1 cellular context compared by ENCODE assay signal in the genomic region with DNA sequence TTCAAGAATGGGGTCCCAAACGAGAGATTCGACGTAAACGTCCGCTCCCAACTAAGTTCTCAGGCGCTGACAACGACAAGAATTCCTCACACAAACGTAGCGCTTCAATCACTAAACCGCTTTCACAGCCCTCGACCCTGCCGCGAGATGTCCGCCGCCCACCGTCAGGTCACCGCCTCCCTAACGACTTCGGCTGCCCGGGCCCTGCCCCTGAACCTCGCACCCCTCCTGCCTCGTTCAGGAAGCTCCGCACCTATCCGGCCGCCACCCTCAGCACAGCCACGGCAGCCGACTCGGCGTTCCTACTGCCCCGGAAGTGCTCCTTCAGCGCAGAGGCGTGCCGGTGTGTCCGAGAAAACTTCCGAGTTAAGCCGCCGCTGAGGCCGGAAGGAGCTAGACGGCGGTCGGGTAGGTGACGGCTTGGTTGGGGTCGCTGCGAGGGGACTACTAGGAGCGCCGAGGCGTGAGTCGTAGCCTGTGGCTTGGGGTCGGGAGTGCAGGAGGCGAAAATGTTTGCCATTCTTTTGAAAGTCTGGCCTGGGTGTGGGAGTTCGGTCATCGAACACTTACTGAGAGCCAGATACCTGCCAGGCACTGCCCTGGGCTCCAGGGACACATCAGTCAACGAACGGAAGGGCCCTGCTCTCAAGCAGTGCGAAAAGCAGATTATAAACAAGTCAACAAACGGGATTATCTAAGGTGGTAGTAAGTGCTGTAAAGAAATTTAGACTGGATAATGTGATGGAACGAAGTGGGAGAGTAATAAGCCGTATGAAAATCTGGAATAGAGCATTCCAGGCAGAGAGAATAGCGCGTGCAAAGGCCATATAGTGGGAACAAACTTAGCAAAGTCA.
TF ChIP-seq lines count a peak whose summit lies in the region.

TSS of gene FAM114A2 (minus strand) at position 307 of the 854 bp plus-strand sequence. CDS start 3,957 bp downstream, outside the sequence.
TSS of gene MFAP3 (plus strand) at position 364 of the 854 bp plus-strand sequence. CDS start 10,756 bp downstream, outside the sequence.

TF ChIP-seq in GM12878, 131 proteins besides CTCF, POLR2A, EP300 and RAD21 (continued from another document and continues in another):
- TF ChIP-seq, protein P1, sequence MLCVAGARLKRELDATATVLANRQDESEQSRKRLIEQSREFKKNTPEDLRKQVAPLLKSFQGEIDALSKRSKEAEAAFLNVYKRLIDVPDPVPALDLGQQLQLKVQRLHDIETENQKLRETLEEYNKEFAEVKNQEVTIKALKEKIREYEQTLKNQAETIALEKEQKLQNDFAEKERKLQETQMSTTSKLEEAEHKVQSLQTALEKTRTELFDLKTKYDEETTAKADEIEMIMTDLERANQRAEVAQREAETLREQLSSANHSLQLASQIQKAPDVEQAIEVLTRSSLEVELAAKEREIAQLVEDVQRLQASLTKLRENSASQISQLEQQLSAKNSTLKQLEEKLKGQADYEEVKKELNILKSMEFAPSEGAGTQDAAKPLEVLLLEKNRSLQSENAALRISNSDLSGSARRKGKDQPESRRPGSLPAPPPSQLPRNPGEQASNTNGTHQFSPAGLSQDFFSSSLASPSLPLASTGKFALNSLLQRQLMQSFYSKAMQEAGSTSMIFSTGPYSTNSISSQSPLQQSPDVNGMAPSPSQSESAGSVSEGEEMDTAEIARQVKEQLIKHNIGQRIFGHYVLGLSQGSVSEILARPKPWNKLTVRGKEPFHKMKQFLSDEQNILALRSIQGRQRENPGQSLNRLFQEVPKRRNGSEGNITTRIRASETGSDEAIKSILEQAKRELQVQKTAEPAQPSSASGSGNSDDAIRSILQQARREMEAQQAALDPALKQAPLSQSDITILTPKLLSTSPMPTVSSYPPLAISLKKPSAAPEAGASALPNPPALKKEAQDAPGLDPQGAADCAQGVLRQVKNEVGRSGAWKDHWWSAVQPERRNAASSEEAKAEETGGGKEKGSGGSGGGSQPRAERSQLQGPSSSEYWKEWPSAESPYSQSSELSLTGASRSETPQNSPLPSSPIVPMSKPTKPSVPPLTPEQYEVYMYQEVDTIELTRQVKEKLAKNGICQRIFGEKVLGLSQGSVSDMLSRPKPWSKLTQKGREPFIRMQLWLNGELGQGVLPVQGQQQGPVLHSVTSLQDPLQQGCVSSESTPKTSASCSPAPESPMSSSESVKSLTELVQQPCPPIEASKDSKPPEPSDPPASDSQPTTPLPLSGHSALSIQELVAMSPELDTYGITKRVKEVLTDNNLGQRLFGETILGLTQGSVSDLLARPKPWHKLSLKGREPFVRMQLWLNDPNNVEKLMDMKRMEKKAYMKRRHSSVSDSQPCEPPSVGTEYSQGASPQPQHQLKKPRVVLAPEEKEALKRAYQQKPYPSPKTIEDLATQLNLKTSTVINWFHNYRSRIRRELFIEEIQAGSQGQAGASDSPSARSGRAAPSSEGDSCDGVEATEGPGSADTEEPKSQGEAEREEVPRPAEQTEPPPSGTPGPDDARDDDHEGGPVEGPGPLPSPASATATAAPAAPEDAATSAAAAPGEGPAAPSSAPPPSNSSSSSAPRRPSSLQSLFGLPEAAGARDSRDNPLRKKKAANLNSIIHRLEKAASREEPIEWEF (IDR thresholded peaks at IDR 0.05; ENCODE audit: insufficient replicate concordance, low read depth, low read length), result no peak
- TF ChIP-seq RELA (IDR thresholded peaks at IDR 0.05; ENCODE audit: borderline replicate concordance, partially characterized antibody), result peak; percentile 66
- peak; percentile 33; the same call in 1 of the 2 replicates for TF ChIP-seq ATF7 (IDR thresholded peaks at IDR 0.05; ENCODE audit: low read depth)
- peak; percentile 58; the same call in 1 of the 2 replicates for TF ChIP-seq PAX5 (IDR thresholded peaks at IDR 0.05; ENCODE audit: borderline replicate concordance, low read depth, low read length)
- TF ChIP-seq SUZ12 (IDR thresholded peaks at IDR 0.05; ENCODE audit: unreplicated experiment), result no peak
- TF ChIP-seq TARDBP (IDR thresholded peaks at IDR 0.05; ENCODE audit: borderline replicate concordance), result peak; percentile 85; the same call in 1 of the 2 replicates
- TF ChIP-seq, protein P2, sequence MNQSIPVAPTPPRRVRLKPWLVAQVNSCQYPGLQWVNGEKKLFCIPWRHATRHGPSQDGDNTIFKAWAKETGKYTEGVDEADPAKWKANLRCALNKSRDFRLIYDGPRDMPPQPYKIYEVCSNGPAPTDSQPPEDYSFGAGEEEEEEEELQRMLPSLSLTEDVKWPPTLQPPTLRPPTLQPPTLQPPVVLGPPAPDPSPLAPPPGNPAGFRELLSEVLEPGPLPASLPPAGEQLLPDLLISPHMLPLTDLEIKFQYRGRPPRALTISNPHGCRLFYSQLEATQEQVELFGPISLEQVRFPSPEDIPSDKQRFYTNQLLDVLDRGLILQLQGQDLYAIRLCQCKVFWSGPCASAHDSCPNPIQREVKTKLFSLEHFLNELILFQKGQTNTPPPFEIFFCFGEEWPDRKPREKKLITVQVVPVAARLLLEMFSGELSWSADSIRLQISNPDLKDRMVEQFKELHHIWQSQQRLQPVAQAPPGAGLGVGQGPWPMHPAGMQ (IDR thresholded peaks at IDR 0.05; ENCODE audit: borderline replicate concordance), result no peak
- TF ChIP-seq ZNF592 (IDR thresholded peaks at IDR 0.05), result no peak
- TF ChIP-seq NKRF (conservative IDR thresholded peaks at IDR 0.05), result peak; percentile 73
- TF ChIP-seq POLR2AphosphoS2 (IDR thresholded peaks at IDR 0.05; ENCODE audit: low read depth, low read length), result peak; percentile 91
- no peak for TF ChIP-seq NFIC (IDR thresholded peaks at IDR 0.05; ENCODE audit: low read depth, low read length)
- TF ChIP-seq PRDM15 (CRISPR knock-in tag; IDR thresholded peaks at IDR 0.05), result no peak
- peak; percentile 90 for TF ChIP-seq MTA2 (IDR thresholded peaks at IDR 0.05; ENCODE audit: low read depth)
- no peak for TF ChIP-seq STAT1 (conservative IDR thresholded peaks at IDR 0.05)
- TF ChIP-seq RFX5 (IDR thresholded peaks at IDR 0.05; ENCODE audit: low read depth, low read length), result 0 out of 2 replicates have a peak, but pooled peaks have one; percentile 55
- TF ChIP-seq RUNX3 (IDR thresholded peaks at IDR 0.05; ENCODE audit: low read length), result peak; percentile 47
- TF ChIP-seq MYC (IDR thresholded peaks at IDR 0.05; ENCODE audit: insufficient read depth, insufficient read length, insufficient replicate concordance, low read length, severe bottlenecking), result peak; percentile 37
- TF ChIP-seq BMI1 (IDR thresholded peaks at IDR 0.05; ENCODE audit: borderline replicate concordance), result no peak
- peak; percentile 87 for TF ChIP-seq MXI1 (IDR thresholded peaks at IDR 0.05; ENCODE audit: low read depth, low read length)
- peak in 1 of 2 experiments; percentile 75; a peak in 2 of 3 replicates for TF ChIP-seq EGR1 (IDR thresholded peaks at IDR 0.05; ENCODE audit: borderline replicate concordance in 1 of 2, low read depth in 2 of 2, low read length in 2 of 2)
- TF ChIP-seq TAF1 (IDR thresholded peaks at IDR 0.05; ENCODE audit: borderline replicate concordance, low read depth, low read length), result peak; percentile 80; the same call in 1 of the 2 replicates
- TF ChIP-seq SP1 (IDR thresholded peaks at IDR 0.05; ENCODE audit: low read depth, low read length), result peak; percentile 16
- TF ChIP-seq TCF3 (IDR thresholded peaks at IDR 0.05; ENCODE audit: borderline replicate concordance, insufficient read depth, low read depth, low read length), result 0 out of 2 replicates have a peak, but pooled peaks have one; percentile 26
- peak; percentile 76; the same call in 1 of the 2 replicates for TF ChIP-seq RB1 (IDR thresholded peaks at IDR 0.05; ENCODE audit: borderline replicate concordance)
- no peak for TF ChIP-seq KAT2A (conservative IDR thresholded peaks at IDR 0.05; ENCODE audit: control insufficient read depth, low read depth, low read length)
- no peak; the same call in 1 of the 2 replicates for TF ChIP-seq FOXK2 (IDR thresholded peaks at IDR 0.05)
- no peak for TF ChIP-seq ZNF217 (IDR thresholded peaks at IDR 0.05)
- TF ChIP-seq NR2F1 (conservative IDR thresholded peaks at IDR 0.05), result peak; percentile 54; the same call in 1 of the 2 replicates
- TF ChIP-seq, protein P3, sequence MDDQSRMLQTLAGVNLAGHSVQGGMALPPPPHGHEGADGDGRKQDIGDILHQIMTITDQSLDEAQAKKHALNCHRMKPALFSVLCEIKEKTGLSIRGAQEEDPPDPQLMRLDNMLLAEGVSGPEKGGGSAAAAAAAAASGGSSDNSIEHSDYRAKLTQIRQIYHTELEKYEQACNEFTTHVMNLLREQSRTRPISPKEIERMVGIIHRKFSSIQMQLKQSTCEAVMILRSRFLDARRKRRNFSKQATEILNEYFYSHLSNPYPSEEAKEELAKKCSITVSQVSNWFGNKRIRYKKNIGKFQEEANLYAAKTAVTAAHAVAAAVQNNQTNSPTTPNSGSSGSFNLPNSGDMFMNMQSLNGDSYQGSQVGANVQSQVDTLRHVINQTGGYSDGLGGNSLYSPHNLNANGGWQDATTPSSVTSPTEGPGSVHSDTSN (IDR thresholded peaks at IDR 0.05; ENCODE audit: insufficient replicate concordance, low read depth, low read length), result no peak
- TF ChIP-seq ZBED1 (IDR thresholded peaks at IDR 0.05; ENCODE audit: borderline replicate concordance), result no peak
- TF ChIP-seq NR2C2 (IDR thresholded peaks at IDR 0.05; ENCODE audit: borderline replicate concordance, control insufficient read depth, insufficient read length, low read depth), result peak; percentile 87
- TF ChIP-seq CBX3 (IDR thresholded peaks at IDR 0.05; ENCODE audit: borderline replicate concordance, low read depth), result no peak
- TF ChIP-seq, protein P4, sequence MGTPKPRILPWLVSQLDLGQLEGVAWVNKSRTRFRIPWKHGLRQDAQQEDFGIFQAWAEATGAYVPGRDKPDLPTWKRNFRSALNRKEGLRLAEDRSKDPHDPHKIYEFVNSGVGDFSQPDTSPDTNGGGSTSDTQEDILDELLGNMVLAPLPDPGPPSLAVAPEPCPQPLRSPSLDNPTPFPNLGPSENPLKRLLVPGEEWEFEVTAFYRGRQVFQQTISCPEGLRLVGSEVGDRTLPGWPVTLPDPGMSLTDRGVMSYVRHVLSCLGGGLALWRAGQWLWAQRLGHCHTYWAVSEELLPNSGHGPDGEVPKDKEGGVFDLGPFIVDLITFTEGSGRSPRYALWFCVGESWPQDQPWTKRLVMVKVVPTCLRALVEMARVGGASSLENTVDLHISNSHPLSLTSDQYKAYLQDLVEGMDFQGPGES (IDR thresholded peaks at IDR 0.05), result no peak
- TF ChIP-seq MEF2A (IDR thresholded peaks at IDR 0.05; ENCODE audit: insufficient read depth, low read depth, low read length), result 0 out of 2 replicates have a peak, but pooled peaks have one; percentile 5
